8 cellular contexts compared by ENCODE assay signal in genomic region chr5:68012831-68013230, GRCh38.
"Had no signal": no experiment of that assay in that cellular context is flagged by ENCODE, and none has a peak within 500 bp of the region (broad histone marks: within the 10 kb centered on the region; RNA-seq: fewer than 3 reads in every experiment).

No MANE protein-coding gene starts in this region.

- ATAC-seq: HCT116, HepG2, K562 had no signal

- H3K9me3 ChIP-seq: HAP-1 had no signal

- H3K4me3 ChIP-seq: HAP-1, K562 had no signal

- H3K36me3 ChIP-seq: HAP-1 had no signal

- H3K4me1 ChIP-seq: HAP-1 had no signal

- H3K4me3 Mint-ChIP-seq: HFFc6 had no signal

- H3K27ac ChIP-seq: HL-60 had no signal

- DNase-seq: GOT3, H7 had no signal
